In the genomic region with DNA sequence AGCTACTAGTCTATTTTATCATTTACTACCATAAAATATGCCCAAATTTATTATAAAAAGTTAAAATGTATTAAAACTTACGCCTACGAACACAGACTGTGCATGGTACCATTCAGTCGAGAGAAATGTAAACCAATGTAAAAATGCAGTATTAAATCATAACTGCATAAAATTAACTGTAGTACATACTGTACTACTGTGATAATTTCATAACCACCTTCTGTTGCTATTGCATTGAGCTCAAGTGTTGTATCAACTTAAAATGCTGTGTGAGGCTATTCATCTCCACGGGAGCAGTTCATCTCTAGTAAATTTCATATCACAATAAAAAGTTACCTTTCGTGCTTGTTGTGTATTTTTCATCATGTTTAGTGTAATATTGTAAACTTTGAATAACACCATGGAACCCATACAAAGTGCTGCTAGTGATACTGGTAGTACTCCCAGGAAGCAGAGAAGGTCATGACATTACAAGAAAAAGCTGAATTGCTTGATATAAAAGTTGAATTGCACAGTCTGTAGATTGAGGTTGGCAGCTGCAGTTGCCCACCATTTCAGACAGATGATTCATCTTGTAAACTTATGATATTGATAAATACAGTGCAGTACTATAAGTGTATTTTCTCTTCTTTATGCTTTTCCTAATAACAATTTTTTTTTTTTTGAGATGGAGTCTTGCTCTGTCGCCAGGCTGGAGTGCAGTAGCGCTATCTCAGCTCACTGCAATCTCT, we compare ENCODE assay signal across 20 cellular contexts. TPM values are rescaled to one million over a fixed set of nuclear protein-coding genes. Genes with fewer than 3 reads are reported as not detected.
DNase-seq lines count a peak whose midpoint lies in the region; ATAC-seq and TF ChIP-seq lines count a peak whose summit lies in the region.
"Had no signal": no experiment of that assay in that cellular context is flagged by ENCODE, and none has a peak within 500 bp of the region (broad histone marks: within the 10 kb centered on the region; RNA-seq: fewer than 3 reads in every experiment).

No MANE protein-coding gene starts in this region.

- peak overlapping the region; percentile 78 for H3K27ac Mint-ChIP-seq in osteocyte (ENCODE audit: unreplicated experiment)
- H3K27ac Mint-ChIP-seq: CD4-positive, alpha-beta memory T cell had no signal

- no peaks in the 10 kb centered on the region for H3K27me3 Mint-ChIP-seq in osteocyte (ENCODE audit: unreplicated experiment)

- H3K27ac ChIP-seq in A673 (ENCODE audit: low read depth, low read length, poor library complexity, severe bottlenecking), result peak overlapping the region; percentile 42
- H3K27ac ChIP-seq in Karpas-422 (ENCODE audit: low read length), result no peak overlapping the region
- H3K27ac ChIP-seq in aorta (ENCODE audit: low read depth in 1 of 2, low read length in 2 of 2), result no peak overlapping the region
- H3K27ac ChIP-seq: HL-60 had no signal

- 89 to 96% methylated on average over 7 of the region's 7 CpGs for WGBS in aorta, 2 donors

- BruUV-seq in A673 (replicated peaks; lab: Mats Ljungman, UMichigan), result no TSS peak

- TF ChIP-seq CTCF in A673 (conservative IDR thresholded peaks at IDR 0.05; ENCODE audit: low read depth, low read length), result no peak
- TF ChIP-seq CTCF in osteocyte (IDR thresholded peaks at IDR 0.05), result no peak
- TF ChIP-seq CTCF in GM10248 (IDR thresholded peaks at IDR 0.05; ENCODE audit: control extremely low read depth, extremely low read depth, low read depth, missing control alignments), result no peak

- intact Hi-C loops in A673 (cut with micrococcal nuclease; ENCODE audit: unreplicated experiment) (loop anchor here (2.0 to 5.0 kb wide), 2 partner anchors 182 to 195 kb away; no protein-coding TSS in a partner anchor), aorta (cut with DNase I) (loop anchor here (2.0 to 5.0 kb wide), 3 partner anchors 195 to 251 kb away; no protein-coding TSS in a partner anchor)

- ATAC-seq in SK-N-SH treated with all-trans-retinoic acid at 6 μM for 48 hours, result peak; percentile 62
- no peak for ATAC-seq in aorta (ENCODE audit: low FRiP score)

- H3K27me3 ChIP-seq in A673 (replicated peaks; ENCODE audit: insufficient read depth, low read depth, low read length, poor library complexity), result no peaks in the 10 kb centered on the region
- H3K27me3 ChIP-seq in Karpas-422 (ENCODE audit: low read length), result no peaks in the 10 kb centered on the region
- no peaks in the 10 kb centered on the region for H3K27me3 ChIP-seq in aorta (ENCODE audit: control insufficient read depth in 1 of 2, insufficient read depth in 2 of 2, low read length in 1 of 2)

- no peaks in the 10 kb centered on the region for H3K36me3 Mint-ChIP-seq in osteocyte (ENCODE audit: unreplicated experiment)
- H3K36me3 Mint-ChIP-seq: CD4-positive, alpha-beta memory T cell had no signal

- CTCF ChIA-PET in A673 (lab: Charles Lee) (interaction anchor here (1.2 to 4.0 kb wide), 2 partner anchors 33 to 251 kb away, joined by 6 to 62 read pairs; partner anchors contain the start of gene PTPN14), GM10248 (lab: Yijun Ruan, JAX) (interaction anchor here (0.6 to 12.2 kb wide), 14 partner anchors 10 to 372 kb away, joined by 3 to 144 read pairs (median 4); no protein-coding TSS in a partner anchor)

- H2AFZ ChIP-seq in Karpas-422 (ENCODE audit: low read length), result 0 out of 2 replicates have a peak overlapping the region, but pooled peaks have one; percentile 6

- no peaks in the 10 kb centered on the region for H3K9me3 ChIP-seq in A673 (ENCODE audit: low read depth, low read length, poor library complexity, severe bottlenecking)
- H3K9me3 ChIP-seq in Karpas-422 (ENCODE audit: low read length), result no peaks in the 10 kb centered on the region
- H3K9me3 ChIP-seq in aorta (ENCODE audit: control insufficient read depth, low read length), result no peaks in the 10 kb centered on the region

- DNase-seq in A673 (ENCODE audit: low spot score) (no peak), Karpas-422 (no peak), osteocyte (ENCODE audit: extremely low spot score, unreplicated experiment) (no peak), foreskin melanocyte (no peak), GM10248 (ENCODE audit: extremely low spot score) (no peak), globus pallidus (ENCODE audit: low spot score) (no peak), aorta (no peak)
- DNase-seq: AML-193; CD4-positive, alpha-beta memory T cell; DMS79 treated with DMSO at 0.1 percent for 48 hours; GOT3; HFFc6; KBM-7; NCI-H1105 treated with DMSO at 0.1 percent for 48 hours; NCI-H187 treated with DMSO at 0.1 percent for 48 hours; NCI-H2171; NCI-H82; RPMI8226 had no signal

- peaks cover 47% of the 10 kb centered on the region for H3K4me1 ChIP-seq in A673 (ENCODE audit: insufficient read depth, low read length, poor library complexity, severe bottlenecking)
- peaks cover 45% of the 10 kb centered on the region for H3K4me1 ChIP-seq in Karpas-422 (ENCODE audit: low read length)
- no peaks in the 10 kb centered on the region for H3K4me1 ChIP-seq in aorta (ENCODE audit: control insufficient read depth in 1 of 2, insufficient read depth in 2 of 2, low read length in 2 of 2)

- no peak overlapping the region for H3K4me2 ChIP-seq in Karpas-422 (ENCODE audit: low read depth, low read length, poor library complexity, severe bottlenecking)

- POLR2A ChIA-PET in A673 (lab: Charles Lee; ENCODE audit: low non-redundant PET) (interaction anchor here (0.9 kb wide), 1 partner anchor 126 kb away, joined by 7 read pairs; no protein-coding TSS in a partner anchor), GM10248 (lab: Yijun Ruan, JAX) (interaction anchor here (0.6 kb wide), 1 partner anchor 1046 kb away, joined by 9 read pairs; no protein-coding TSS in a partner anchor)

- no peaks in the 10 kb centered on the region for H4K20me1 ChIP-seq in Karpas-422 (ENCODE audit: insufficient read depth, low read depth, low read length)

- no peaks in the 10 kb centered on the region for H3K9me3 Mint-ChIP-seq in osteocyte (ENCODE audit: unreplicated experiment)
- H3K9me3 Mint-ChIP-seq: HFFc6 had no signal

- no peak overlapping the region for H3K9ac ChIP-seq in Karpas-422 (ENCODE audit: low read length)

- no peaks in the 10 kb centered on the region for H3K79me2 ChIP-seq in Karpas-422 (ENCODE audit: low read length)

- H3K4me3 ChIP-seq in A673 (ENCODE audit: low read depth, low read length, poor library complexity, severe bottlenecking) (no peak overlapping the region), Karpas-422 (ENCODE audit: low read length) (no peak overlapping the region), aorta (ENCODE audit: low read length in 2 of 2) (no peak overlapping the region)

- no peaks in the 10 kb centered on the region for H3K9me2 ChIP-seq in Karpas-422 (replicated peaks; ENCODE audit: insufficient read depth, low read length)

- H3K4me3 Mint-ChIP-seq in osteocyte (ENCODE audit: unreplicated experiment), result no peak overlapping the region
- H3K4me3 Mint-ChIP-seq: CD4-positive, alpha-beta memory T cell; HFFc6 had no signal

- peaks cover 36% of the 10 kb centered on the region for H3K4me1 Mint-ChIP-seq in osteocyte (ENCODE audit: unreplicated experiment)
- H3K4me1 Mint-ChIP-seq: CD4-positive, alpha-beta memory T cell had no signal

- H3K36me3 ChIP-seq in A673 (ENCODE audit: insufficient read depth, low read length, poor library complexity, severe bottlenecking), result no peaks in the 10 kb centered on the region
- no peaks in the 10 kb centered on the region for H3K36me3 ChIP-seq in Karpas-422 (ENCODE audit: insufficient read depth, low read length)
- H3K36me3 ChIP-seq in aorta (ENCODE audit: control insufficient read depth in 1 of 2, insufficient read depth in 2 of 2, low read length in 1 of 2), result no peaks in the 10 kb centered on the region

TF ChIP-seq in SK-N-SH treated with all-trans-retinoic acid at 6 μM for 48 hours, 23 proteins besides CTCF, POLR2A, EP300 and RAD21 (continues in another document):
- TF ChIP-seq RARB (CRISPR knock-in tag; IDR thresholded peaks at IDR 0.05), result no peak
- no peak for TF ChIP-seq BACH2 (CRISPR knock-in tag; IDR thresholded peaks at IDR 0.05; ENCODE audit: borderline replicate concordance)
- TF ChIP-seq TOX (CRISPR knock-in tag; IDR thresholded peaks at IDR 0.05; ENCODE audit: borderline replicate concordance), result no peak
- no peak for TF ChIP-seq ZFP30 (CRISPR knock-in tag; IDR thresholded peaks at IDR 0.05)
- TF ChIP-seq PATZ1 (CRISPR knock-in tag; IDR thresholded peaks at IDR 0.05; ENCODE audit: borderline replicate concordance), result no peak
- no peak for TF ChIP-seq ISL1 (CRISPR knock-in tag; IDR thresholded peaks at IDR 0.05)
- TF ChIP-seq ZNF565 (CRISPR knock-in tag; conservative IDR thresholded peaks at IDR 0.05; ENCODE audit: low read depth), result no peak
- no peak for TF ChIP-seq SNAI2 (CRISPR knock-in tag; IDR thresholded peaks at IDR 0.05)

RNA-seq across cellular contexts. Expression of gene CENPF, which starts 19.0 kb away (rescaled TPM):
- total RNA-seq in A673 (2021), result 273 and 281 TPM in 2 replicates
- total RNA-seq in Karpas-422 (2014; rRNA removed; shearing (Covaris generic); ENCODE audit: low replicate concordance), result 44.0 and 54.1 TPM in 2 replicates
- 21.5 and 26.5 TPM in 2 replicates for total RNA-seq in osteocyte
- total RNA-seq in aorta, result 1 to 10 TPM in 1 of 2 donors, under 1 TPM in 1; 0.97 to 4.3 TPM
- polyA plus RNA-seq in aorta, result 1 to 10 TPM in 1 of 2 donors, under 1 TPM in 1; 0.05 to 1.3 TPM

RNA-seq across cellular contexts. Expression of gene PTPN14, which starts 32.6 kb away (rescaled TPM):
- 103 and 114 TPM in 2 replicates for total RNA-seq in A673 (2021)
- 0.40 and 0.56 TPM in 2 replicates for total RNA-seq in Karpas-422 (2014; rRNA removed; shearing (Covaris generic); ENCODE audit: low replicate concordance)
- 140 and 142 TPM in 2 replicates for total RNA-seq in osteocyte
- 10 to 100 TPM; 48.3 to 50.5 TPM for total RNA-seq in aorta
- 1 to 10 TPM; 7.3 to 8.0 TPM for polyA plus RNA-seq in aorta

Comparison
In these comparisons a context has a peak if more than half of its experiments do, and no peak if none do; other contexts are left out.
1. RNA of gene PTPN14, which starts 32.6 kb away (total RNA-seq): 140 to 142 TPM in osteocyte, 103 to 114 TPM in A673 and 48.3 to 50.5 TPM in aorta; 0.40 to 0.56 TPM in Karpas-422; every median in the first group is over 10 times any median in the second.